ENCODE assay signal across 15 cellular contexts in genomic region chr14:51310453-51311074, GRCh38.
A peak's percentile ranks its signal among the peaks of the same experiment; 100 is the strongest.
DNase-seq lines count a peak whose midpoint lies in the region; ATAC-seq and TF ChIP-seq lines count a peak whose summit lies in the region.
"Had no signal": no experiment of that assay in that cellular context is flagged by ENCODE, and none has a peak within 500 bp of the region (broad histone marks: within the 10 kb centered on the region; RNA-seq: fewer than 3 reads in every experiment).

No MANE protein-coding gene starts in this region.

- no peak for DNase-seq in breast epithelium (ENCODE audit: low spot score in 2 of 2)
- DNase-seq in MCF 10A (ENCODE audit: unreplicated experiment): no peak
- peak; percentile 23 for DNase-seq in colonic mucosa
- DNase-seq in iris pigment epithelial cell (ENCODE audit: low read depth): peak; percentile 39
- no peak for DNase-seq in activated T-cell treated with anti-CD3 and anti-CD28 coated beads, Interleukin-2, amount 50 U/mL, for 72 hours
- no peak for DNase-seq in NCI-H1436 (lab: John Stamatoyannopoulos, UW)
- DNase-seq: activated CD4-positive, alpha-beta T cell treated with anti-CD3 and anti-CD28 coated beads for 1 hour; activated effector memory CD4-positive, alpha-beta T cell treated with Interleukin-2 at 50 U/mL for 16 hours; cortex of kidney; NCI-H526; nephron progenitor cell; stimulated activated naive B cell treated with anti-CD40 and anti-IgM and Interleukin-4, amounts not matched to agents 10 μg/mL and 1 μg/mL and 100 μg/mL, for 72 hours had no signal

- TF ChIP-seq CTCF in breast epithelium (IDR thresholded peaks at IDR 0.05) (no peak), MCF 10A (IDR thresholded peaks at IDR 0.05; ENCODE audit: unreplicated experiment) (no peak), colonic mucosa (IDR thresholded peaks at IDR 0.05) (no peak)

- H3K9me3 Mint-ChIP-seq in MCF 10A (ENCODE audit: unreplicated experiment): no peaks in the 10 kb centered on the region
- H3K9me3 Mint-ChIP-seq in activated T-cell treated with anti-CD3 and anti-CD28 coated beads, Interleukin-2, amount 50 U/mL, for 72 hours: peaks cover 0 to 3% of the 10 kb centered on the region in 2 donors
- H3K9me3 Mint-ChIP-seq: nephron progenitor cell had no signal

- POLR2A ChIA-PET in MCF 10A (lab: Yijun Ruan, JAX): interaction anchor here (0.7 kb wide), 1 partner anchor 32 kb away, joined by 3 read pairs; no protein-coding TSS in a partner anchor

- CTCF ChIA-PET in MCF 10A (lab: Yijun Ruan, JAX): no interaction called here

- intact Hi-C loops in breast epithelium (cut with DNase I; ENCODE audit: low total_unique reads): no loop called here
- intact Hi-C loops in MCF 10A (cut with micrococcal nuclease): no loop called here
- intact Hi-C loops in colonic mucosa (cut with DNase I): no loop called here

- no peak for ATAC-seq in activated T-cell treated with anti-CD3 and anti-CD28 coated beads, Interleukin-2, amount 50 U/mL, for 72 hours (replicated peaks in 1 of 2)
- no peak for ATAC-seq in HG03139 (IDR thresholded peaks at IDR 0.05; ENCODE audit: unreplicated experiment)
- ATAC-seq: K562; stimulated activated naive B cell treated with anti-CD40 and anti-IgM and Interleukin-4, amounts not matched to agents 10 μg/mL and 1 μg/mL and 100 μg/mL, for 72 hours had no signal

- H3K27me3 ChIP-seq in breast epithelium (no peaks in the 10 kb centered on the region), colonic mucosa (no peaks in the 10 kb centered on the region)

- H3K9ac ChIP-seq in colonic mucosa (ENCODE audit: low read depth in 2 of 2, low read length in 2 of 2): no peak overlapping the region

- H3K4me1 Mint-ChIP-seq in MCF 10A (ENCODE audit: insufficient read depth, unreplicated experiment): no peaks in the 10 kb centered on the region
- H3K4me1 Mint-ChIP-seq in activated T-cell treated with anti-CD3 and anti-CD28 coated beads, Interleukin-2, amount 50 U/mL, for 72 hours (ENCODE audit: low read depth): no peaks in the 10 kb centered on the region
- H3K4me1 Mint-ChIP-seq: stimulated activated naive B cell treated with anti-CD40 and anti-IgM and Interleukin-4, amounts not matched to agents 10 μg/mL and 1 μg/mL and 100 μg/mL, for 72 hours had no signal

- H3K4me3 Mint-ChIP-seq in MCF 10A (ENCODE audit: unreplicated experiment): no peak overlapping the region
- no peak overlapping the region for H3K4me3 Mint-ChIP-seq in activated T-cell treated with anti-CD3 and anti-CD28 coated beads, Interleukin-2, amount 50 U/mL, for 72 hours
- H3K4me3 Mint-ChIP-seq: nephron progenitor cell; stimulated activated naive B cell treated with anti-CD40 and anti-IgM and Interleukin-4, amounts not matched to agents 10 μg/mL and 1 μg/mL and 100 μg/mL, for 72 hours had no signal

- no peaks in the 10 kb centered on the region for H3K27me3 Mint-ChIP-seq in MCF 10A (ENCODE audit: insufficient read depth, unreplicated experiment)
- peaks cover 20% of the 10 kb centered on the region for H3K27me3 Mint-ChIP-seq in activated T-cell treated with anti-CD3 and anti-CD28 coated beads, Interleukin-2, amount 50 U/mL, for 72 hours (ENCODE audit: low read depth)

- peaks cover 0 to 12% of the 10 kb centered on the region in 2 donors for H3K4me1 ChIP-seq in breast epithelium
- no peaks in the 10 kb centered on the region for H3K4me1 ChIP-seq in colonic mucosa

- no peaks in the 10 kb centered on the region for H3K36me3 Mint-ChIP-seq in MCF 10A (ENCODE audit: insufficient read depth, unreplicated experiment)
- H3K36me3 Mint-ChIP-seq in activated T-cell treated with anti-CD3 and anti-CD28 coated beads, Interleukin-2, amount 50 U/mL, for 72 hours (ENCODE audit: insufficient read depth in 2 of 2): no peaks in the 10 kb centered on the region
- H3K36me3 Mint-ChIP-seq: stimulated activated naive B cell treated with anti-CD40 and anti-IgM and Interleukin-4, amounts not matched to agents 10 μg/mL and 1 μg/mL and 100 μg/mL, for 72 hours had no signal

- no peak overlapping the region for H3K27ac Mint-ChIP-seq in MCF 10A (ENCODE audit: low read depth, unreplicated experiment)
- no peak overlapping the region for H3K27ac Mint-ChIP-seq in activated T-cell treated with anti-CD3 and anti-CD28 coated beads, Interleukin-2, amount 50 U/mL, for 72 hours
- H3K27ac Mint-ChIP-seq: nephron progenitor cell; stimulated activated naive B cell treated with anti-CD40 and anti-IgM and Interleukin-4, amounts not matched to agents 10 μg/mL and 1 μg/mL and 100 μg/mL, for 72 hours had no signal

- TF ChIP-seq POLR2A in breast epithelium (IDR thresholded peaks at IDR 0.05): no peak

- H3K36me3 ChIP-seq in breast epithelium (no peaks in the 10 kb centered on the region), colonic mucosa (no peaks in the 10 kb centered on the region)

- H3K4me3 ChIP-seq in breast epithelium (peak overlapping the region in 1 of 3 donors; percentile 23), colonic mucosa (no peak overlapping the region)
- H3K4me3 ChIP-seq: K562 had no signal

- H3K9me3 ChIP-seq in breast epithelium (no peaks in the 10 kb centered on the region), colonic mucosa (no peaks in the 10 kb centered on the region)

- BruUV-seq in MCF 10A (replicated peaks; lab: Mats Ljungman, UMichigan): no TSS peak

- H3K27ac ChIP-seq in breast epithelium: peak overlapping the region; percentile 73 to 78
- no peak overlapping the region for H3K27ac ChIP-seq in colonic mucosa
- H3K27ac ChIP-seq in temporal lobe (ENCODE audit: low read depth, low read length): peak overlapping the region; percentile 38

Comparison
In these comparisons a context has a peak if more than half of its experiments do, and no peak if none do; other contexts are left out.
1. DNase-seq: peak in colonic mucosa (single experiment) and iris pigment epithelial cell (single experiment); none in breast epithelium (0 of 2), MCF 10A (single experiment), activated T-cell treated with anti-CD3 and anti-CD28 coated beads, Interleukin-2, amount 50 U/mL, for 72 hours (0 of 2) and NCI-H1436 (single experiment).